ENCODE assay signal across 35 cellular contexts in the genomic region with DNA sequence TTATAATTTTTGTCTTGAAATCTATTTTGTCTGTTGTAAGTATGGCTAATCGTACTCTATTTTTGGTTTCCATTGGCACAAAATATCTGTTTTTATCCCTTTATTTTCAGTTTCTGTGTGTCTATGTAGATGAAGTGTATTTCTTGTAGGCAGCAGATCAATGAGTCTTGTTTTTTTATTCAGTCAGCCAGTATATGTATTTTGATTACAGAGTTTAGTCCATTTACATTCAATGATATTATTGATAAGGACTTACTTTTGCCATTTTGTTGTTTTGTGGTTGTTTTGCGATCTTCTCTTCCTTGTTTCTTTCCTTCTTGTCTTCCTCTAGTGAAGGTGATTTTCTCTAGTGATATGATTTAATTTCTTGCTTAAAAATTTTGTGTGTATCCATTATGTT.
"Had no signal": no experiment of that assay in that cellular context is flagged by ENCODE, and none has a peak within 500 bp of the region (broad histone marks: within the 10 kb centered on the region; RNA-seq: fewer than 3 reads in every experiment).

No MANE protein-coding gene starts in this region.

- H3K36me3 ChIP-seq: MG63 had no signal

- H3K27me3 ChIP-seq: MG63 had no signal

- DNase-seq: Karpas-422, Kasumi-1, MG63, MM.1S, MV-4-11, NCI-H1048, NCI-H1092, NCI-H1092 treated with DMSO at 0.1 percent for 48 hours, NCI-H1105, NCI-H1105 treated with DMSO at 0.1 percent for 48 hours, NCI-H1417, NCI-H1417 treated with DMSO at 0.1 percent for 48 hours, NCI-H1436, NCI-H1436 treated with DMSO at 0.1 percent for 48 hours, NCI-H146, NCI-H1694, NCI-H1694 treated with DMSO at 0.1 percent for 48 hours, NCI-H187, NCI-H187 treated with DMSO at 0.1 percent for 48 hours, NCI-H1930, NCI-H2029, NCI-H2029 treated with DMSO at 0.1 percent for 48 hours, NCI-H2081, NCI-H2081 treated with DMSO at 0.1 percent for 48 hours, NCI-H2107, NCI-H2171, NCI-H2171 treated with DMSO at 0.1 percent for 48 hours, NCI-H2227 treated with DMSO at 0.1 percent for 48 hours, NCI-H226, NCI-H345, NCI-H446, NCI-H446 treated with DMSO at 0.1 percent for 48 hours, NCI-H510A, NCI-H510A treated with DMSO at 0.1 percent for 48 hours, NCI-H524 had no signal

- H3K4me3 ChIP-seq: MG63 had no signal
